ENCODE assay signal across 28 cellular contexts in genomic region chr12:95416111-95416636, GRCh38.
"Had no signal": no experiment of that assay in that cellular context is flagged by ENCODE, and none has a peak within 500 bp of the region (broad histone marks: within the 10 kb centered on the region; RNA-seq: fewer than 3 reads in every experiment).

No MANE protein-coding gene starts in this region.

- H3K36me3 Mint-ChIP-seq: activated naive CD4-positive, alpha-beta T cell treated with anti-CD3 and anti-CD28 coated beads, Interleukin-2, amount 50 U/mL, for 24 hours; activated naive CD8-positive, alpha-beta T cell treated with anti-CD3 and anti-CD28 coated beads, Interleukin-2, amount 10 ng/mL, durations not matched to agents 7 days and 5 days; brain had no signal

- H3K4me3 ChIP-seq: Peyer's patch had no signal

- H3K27me3 ChIP-seq: Peyer's patch had no signal

- H3K4me1 ChIP-seq: Peyer's patch had no signal

- H3K9me3 Mint-ChIP-seq: activated CD4-positive, alpha-beta T cell treated with anti-CD3 and anti-CD28 coated beads, Interleukin-2, amount 10 ng/mL, durations not matched to agents 24 days and 14 days; activated CD8-positive, alpha-beta T cell treated with anti-CD3 and anti-CD28 coated beads for 36 hours; activated naive CD4-positive, alpha-beta T cell treated with anti-CD3 and anti-CD28 coated beads, Interleukin-2, amount 50 U/mL, for 24 hours; activated naive CD8-positive, alpha-beta T cell treated with anti-CD3 and anti-CD28 coated beads, Interleukin-2, amount 10 ng/mL, durations not matched to agents 7 days and 5 days; activated T-cell treated with anti-CD3 and anti-CD28 coated beads, Interleukin-2, amount 50 U/mL, for 72 hours; activated T-helper 17 cell treated with anti-CD3 and anti-CD28 coated beads, Interleukin-2, amount 50 U/mL, for 72 hours had no signal

- H3K27me3 Mint-ChIP-seq: activated CD8-positive, alpha-beta T cell treated with anti-CD3 and anti-CD28 coated beads for 36 hours; activated naive CD4-positive, alpha-beta T cell treated with anti-CD3 and anti-CD28 coated beads, Interleukin-2, amount 50 U/mL, for 24 hours; activated T-helper 17 cell treated with anti-CD3 and anti-CD28 coated beads, Interleukin-2, amount 50 U/mL, for 72 hours had no signal

- H3K27ac Mint-ChIP-seq: activated CD4-positive, alpha-beta T cell treated with anti-CD3 and anti-CD28 coated beads, Interleukin-2, amount 10 ng/mL, durations not matched to agents 24 days and 14 days; activated CD8-positive, alpha-beta T cell treated with anti-CD3 and anti-CD28 coated beads for 36 hours; activated naive CD4-positive, alpha-beta T cell treated with anti-CD3 and anti-CD28 coated beads, Interleukin-2, amount 50 U/mL, for 24 hours; activated naive CD8-positive, alpha-beta T cell treated with anti-CD3 and anti-CD28 coated beads, Interleukin-2, amount 10 ng/mL, durations not matched to agents 7 days and 5 days; activated T-cell treated with anti-CD3 and anti-CD28 coated beads, Interleukin-2, amount 50 U/mL, for 72 hours; activated T-helper 17 cell treated with anti-CD3 and anti-CD28 coated beads, Interleukin-2, amount 50 U/mL, for 72 hours had no signal

- H3K4me2 ChIP-seq: KMS-11 had no signal

- H3K4me3 Mint-ChIP-seq: activated CD4-positive, alpha-beta T cell treated with anti-CD3 and anti-CD28 coated beads, Interleukin-2, amount 10 ng/mL, durations not matched to agents 24 days and 14 days; activated CD8-positive, alpha-beta T cell treated with anti-CD3 and anti-CD28 coated beads for 36 hours; activated naive CD4-positive, alpha-beta T cell treated with anti-CD3 and anti-CD28 coated beads, Interleukin-2, amount 50 U/mL, for 24 hours; activated naive CD8-positive, alpha-beta T cell treated with anti-CD3 and anti-CD28 coated beads, Interleukin-2, amount 10 ng/mL, durations not matched to agents 7 days and 5 days; activated T-cell treated with anti-CD3 and anti-CD28 coated beads, Interleukin-2, amount 50 U/mL, for 72 hours; activated T-helper 17 cell treated with anti-CD3 and anti-CD28 coated beads, Interleukin-2, amount 50 U/mL, for 72 hours; brain had no signal

- H3K4me1 Mint-ChIP-seq: activated CD4-positive, alpha-beta T cell treated with anti-CD3 and anti-CD28 coated beads, Interleukin-2, amount 10 ng/mL, durations not matched to agents 24 days and 14 days; activated naive CD4-positive, alpha-beta T cell treated with anti-CD3 and anti-CD28 coated beads, Interleukin-2, amount 50 U/mL, for 24 hours; activated naive CD8-positive, alpha-beta T cell treated with anti-CD3 and anti-CD28 coated beads, Interleukin-2, amount 10 ng/mL, durations not matched to agents 7 days and 5 days; activated T-helper 17 cell treated with anti-CD3 and anti-CD28 coated beads, Interleukin-2, amount 50 U/mL, for 72 hours had no signal

- DNase-seq: activated CD4-positive, alpha-beta T cell treated with anti-CD3 and anti-CD28 coated beads, Interleukin-2, amount 10 ng/mL, durations not matched to agents 24 days and 14 days; activated CD4-positive, alpha-beta T cell treated with anti-CD3 and anti-CD28 coated beads, Interleukin-2, amount 50 U/mL, for 4 hours; activated CD8-positive, alpha-beta T cell treated with anti-CD3 and anti-CD28 coated beads for 36 hours; activated effector memory CD4-positive, alpha-beta T cell treated with anti-CD3 and anti-CD28 coated beads, Interleukin-2, amount 50 U/mL, for 16 hours; activated naive CD4-positive, alpha-beta T cell; activated naive CD8-positive, alpha-beta T cell treated with anti-CD3 and anti-CD28 coated beads, Interleukin-2, amount 10 ng/mL, durations not matched to agents 7 days and 5 days; activated T-cell treated with anti-CD3 and anti-CD28 coated beads, Interleukin-2, amount 50 U/mL, for 1 hour; activated T-cell treated with anti-CD3 and anti-CD28 coated beads, Interleukin-2, amount 50 U/mL, for 72 hours; amygdala; central memory CD4-positive, alpha-beta T cell; NCI-H1105; NCI-H1417 treated with DMSO at 0.1 percent for 48 hours; NCI-H187 treated with DMSO at 0.1 percent for 48 hours; NCI-H2081; NCI-H2171 treated with DMSO at 0.1 percent for 48 hours; NCI-H2227 treated with DMSO at 0.1 percent for 48 hours; NCI-H446; NCI-H510A treated with DMSO at 0.1 percent for 48 hours; NCI-H526 treated with DMSO at 0.1 percent for 48 hours; NCI-H774; PC-3; Peyer's patch; Right ventricle myocardium superior; T1000 had no signal

- H3K27ac ChIP-seq: KMS-11, Peyer's patch had no signal

- H3K9me3 ChIP-seq: Peyer's patch had no signal

- H3K36me3 ChIP-seq: Peyer's patch had no signal

- ATAC-seq: activated CD8-positive, alpha-beta T cell treated with anti-CD3 and anti-CD28 coated beads for 36 hours; activated T-cell treated with anti-CD3 and anti-CD28 coated beads, Interleukin-2, amount 50 U/mL, for 72 hours; activated T-helper 17 cell treated with anti-CD3 and anti-CD28 coated beads, Interleukin-2, amount 50 U/mL, for 72 hours had no signal
